In the genomic region with DNA sequence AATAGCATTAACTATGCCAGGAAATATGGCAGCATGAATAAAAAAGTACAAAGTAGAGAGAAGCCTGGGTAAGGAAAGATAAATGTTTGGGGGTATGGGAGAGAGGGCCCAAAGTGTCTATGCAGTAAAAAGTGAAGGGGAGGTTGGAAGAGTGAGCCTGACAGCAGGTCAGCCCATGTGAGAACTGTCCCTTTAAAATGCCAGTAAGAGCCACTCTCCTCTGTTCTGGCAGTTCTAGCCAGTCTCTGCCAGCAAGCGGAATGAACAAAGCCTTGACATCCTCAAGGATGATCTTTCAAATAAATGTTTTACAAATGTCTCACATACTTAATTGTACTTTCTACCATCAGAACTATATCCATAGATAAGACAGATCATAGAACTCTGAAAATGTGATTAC, we compare ENCODE assay signal across 17 cellular contexts.
DNase-seq lines count a peak whose midpoint lies in the region; ATAC-seq and TF ChIP-seq lines count a peak whose summit lies in the region.
"Had no signal": no experiment of that assay in that cellular context is flagged by ENCODE, and none has a peak within 500 bp of the region (broad histone marks: within the 10 kb centered on the region; RNA-seq: fewer than 3 reads in every experiment).

No MANE protein-coding gene starts in this region.

- H3K4me3 ChIP-seq in muscle layer of colon (ENCODE audit: low read depth in 1 of 2, low read length in 2 of 2), result no peak overlapping the region
- H3K4me3 ChIP-seq: BLaER1 had no signal

- H3K4me1 Mint-ChIP-seq in Calu3 (ENCODE audit: low read depth, unreplicated experiment), result peaks cover 41% of the 10 kb centered on the region
- peaks cover 33% of the 10 kb centered on the region for H3K4me1 Mint-ChIP-seq in HFFc6 (ENCODE audit: low read depth)
- no peaks in the 10 kb centered on the region for H3K4me1 Mint-ChIP-seq in activated CD4-positive, alpha-beta memory T cell treated with anti-CD3 and anti-CD28 coated beads for 36 hours (ENCODE audit: low read depth)
- H3K4me1 Mint-ChIP-seq: CD14-positive monocyte had no signal

- CTCF ChIA-PET in Calu3 (lab: Charles Lee), result no interaction called here
- CTCF ChIA-PET in activated CD4-positive, alpha-beta memory T cell treated with anti-CD3 and anti-CD28 coated beads for 36 hours (lab: Charles Lee), result no interaction called here

- intact Hi-C loops in Right ventricle myocardium superior (cut with DNase I), result loop anchor here (10.0 kb wide), 1 partner anchor 117 kb away; no protein-coding TSS in a partner anchor
- intact Hi-C loops in Right ventricle myocardium inferior (cut with DNase I), result no loop called here
- intact Hi-C loops in Calu3 (cut with micrococcal nuclease; ENCODE audit: unreplicated experiment), result loop anchor here (5.0 kb wide), 1 partner anchor 121 kb away; no protein-coding TSS in a partner anchor
- intact Hi-C loops in activated CD4-positive, alpha-beta memory T cell treated with anti-CD3 and anti-CD28 coated beads for 36 hours (cut with micrococcal nuclease), result no loop called here

- H3K9ac ChIP-seq in muscle layer of colon (ENCODE audit: low read length), result no peak overlapping the region
- H3K9ac ChIP-seq: BLaER1 had no signal

- H3K36me3 ChIP-seq in muscle layer of colon (ENCODE audit: insufficient read depth, low read length), result peaks cover 60% of the 10 kb centered on the region

- H3K36me3 Mint-ChIP-seq in Calu3 (ENCODE audit: insufficient read depth, unreplicated experiment) (peaks cover 39% of the 10 kb centered on the region), HFFc6 (ENCODE audit: low read depth) (peaks cover 73% of the 10 kb centered on the region)
- H3K36me3 Mint-ChIP-seq in activated CD4-positive, alpha-beta memory T cell treated with anti-CD3 and anti-CD28 coated beads for 36 hours, result peaks cover 7% of the 10 kb centered on the region

- H3K4me1 ChIP-seq in muscle layer of colon (ENCODE audit: insufficient read depth, low read length), result peaks cover 22% of the 10 kb centered on the region
- H3K4me1 ChIP-seq: BLaER1 had no signal

- POLR2A ChIA-PET in activated CD4-positive, alpha-beta memory T cell treated with anti-CD3 and anti-CD28 coated beads for 36 hours (lab: Charles Lee), result no interaction called here

- H3K27me3 Mint-ChIP-seq in Calu3 (ENCODE audit: unreplicated experiment), result no peaks in the 10 kb centered on the region
- peaks cover 16% of the 10 kb centered on the region for H3K27me3 Mint-ChIP-seq in HFFc6 (ENCODE audit: insufficient read depth)
- no peaks in the 10 kb centered on the region for H3K27me3 Mint-ChIP-seq in activated CD4-positive, alpha-beta memory T cell treated with anti-CD3 and anti-CD28 coated beads for 36 hours

- no peak for TF ChIP-seq CTCF in Calu3 (IDR thresholded peaks at IDR 0.05; ENCODE audit: unreplicated experiment)
- no peak for TF ChIP-seq CTCF in HFFc6 (IDR thresholded peaks at IDR 0.05)
- no peak for TF ChIP-seq CTCF in GM20000 (IDR thresholded peaks at IDR 0.05; ENCODE audit: extremely low read depth, missing control alignments)

- BruUV-seq in Calu3 (replicated peaks; lab: Mats Ljungman, UMichigan), result no TSS peak

- H3K4me3 Mint-ChIP-seq in Calu3 (ENCODE audit: low read depth, unreplicated experiment) (no peak overlapping the region), HFFc6 (no peak overlapping the region)
- no peak overlapping the region for H3K4me3 Mint-ChIP-seq in activated CD4-positive, alpha-beta memory T cell treated with anti-CD3 and anti-CD28 coated beads for 36 hours
- H3K4me3 Mint-ChIP-seq: CD14-positive monocyte; CD4-positive, alpha-beta memory T cell had no signal

- DNase-seq in Right ventricle myocardium superior (no peak), Right ventricle myocardium inferior (ENCODE audit: missing footprints) (no peak), Calu3 (no peak), HFFc6 (no peak), GM20000 (ENCODE audit: low spot score) (no peak), occipital lobe (lab: John Stamatoyannopoulos, UW) (no peak)
- DNase-seq in activated CD4-positive, alpha-beta memory T cell treated with anti-CD3 and anti-CD28 coated beads for 36 hours, result no peak
- DNase-seq: 8988T; CD4-positive, alpha-beta memory T cell; DMS79 treated with DMSO at 0.1 percent for 48 hours; GF-D8; HCEC 1CT; IMR-90 had no signal

- H3K9me3 Mint-ChIP-seq in Calu3 (ENCODE audit: low read depth, unreplicated experiment) (no peaks in the 10 kb centered on the region), HFFc6 (peaks cover 17% of the 10 kb centered on the region)
- H3K9me3 Mint-ChIP-seq in activated CD4-positive, alpha-beta memory T cell treated with anti-CD3 and anti-CD28 coated beads for 36 hours, result peaks cover 7% of the 10 kb centered on the region

- ATAC-seq in Right ventricle myocardium superior (ENCODE audit: poor library complexity), result peak; percentile 34
- no peak for ATAC-seq in Right ventricle myocardium inferior

- H3K27me3 ChIP-seq in muscle layer of colon (ENCODE audit: control insufficient read depth in 1 of 2, insufficient read depth in 2 of 2, low read length in 2 of 2), result no peaks in the 10 kb centered on the region
- H3K27me3 ChIP-seq: BLaER1 had no signal

- H3K9me3 ChIP-seq in muscle layer of colon (ENCODE audit: low read length), result no peaks in the 10 kb centered on the region

- H3K27ac Mint-ChIP-seq in Calu3 (ENCODE audit: unreplicated experiment), result peak overlapping the region; percentile 19
- peak overlapping the region; percentile 51 for H3K27ac Mint-ChIP-seq in HFFc6
- no peak overlapping the region for H3K27ac Mint-ChIP-seq in activated CD4-positive, alpha-beta memory T cell treated with anti-CD3 and anti-CD28 coated beads for 36 hours
- H3K27ac Mint-ChIP-seq: CD14-positive monocyte; CD4-positive, alpha-beta memory T cell had no signal

- H3K27ac ChIP-seq in muscle layer of colon (ENCODE audit: low read depth, low read length), result peak overlapping the region; percentile 52
- H3K27ac ChIP-seq: BLaER1, HL-60 had no signal

Comparison
In these comparisons a context has a peak if more than half of its experiments do, and no peak if none do; other contexts are left out.
1. intact Hi-C loops: an anchor here in Right ventricle myocardium superior (10.0 kb wide) and Calu3 (5.0 kb wide); none called in Right ventricle myocardium inferior and activated CD4-positive, alpha-beta memory T cell treated with anti-CD3 and anti-CD28 coated beads for 36 hours.